Comparison of ENCODE assay signal across 1 cellular context in genomic region chr1:153357853-153358690, GRCh38.
A peak's percentile ranks its signal among the peaks of the same experiment; 100 is the strongest.
TF ChIP-seq lines count a peak whose summit lies in the region.

TSS of gene S100A9 (plus strand) at chr1:153357854. CDS start at chr1:153358284, 430 bp downstream.

TF ChIP-seq in K562, 482 proteins besides CTCF, POLR2A, EP300 and RAD21 (continued from another document):
- TF ChIP-seq ARID4B (CRISPR knock-in tag; IDR thresholded peaks at IDR 0.05) (no peak), MECOM (CRISPR knock-in tag; IDR thresholded peaks at IDR 0.05) (no peak), ARID1B (IDR thresholded peaks at IDR 0.05) (no peak), EHMT2 (IDR thresholded peaks at IDR 0.05) (no peak), ZNF316 (IDR thresholded peaks at IDR 0.05) (peak; percentile 81), PBX2 (CRISPR knock-in tag; IDR thresholded peaks at IDR 0.05; ENCODE audit: low read depth) (no peak), PBX2 (tag; conservative IDR thresholded peaks at IDR 0.05; ENCODE audit: low read depth) (0 out of 2 replicates have a peak, but pooled peaks have one; percentile 14), C11orf30 (IDR thresholded peaks at IDR 0.05; ENCODE audit: low read depth) (peak; percentile 80), NUFIP1 (IDR thresholded peaks at IDR 0.05; ENCODE audit: partially characterized antibody) (no peak), HNRNPH1 (optimal IDR thresholded peaks at IDR 0.05; ENCODE audit: low read depth, low read length) (no peak), LARP7 (IDR thresholded peaks at IDR 0.05) (no peak), ZBTB34 (CRISPR knock-in tag; IDR thresholded peaks at IDR 0.05) (no peak), ZFP36 (IDR thresholded peaks at IDR 0.05; ENCODE audit: low read depth, low read length, partially characterized antibody) (peak; percentile 76), NR4A1 (CRISPR knock-in tag; IDR thresholded peaks at IDR 0.05) (no peak), NR4A1 (tag; IDR thresholded peaks at IDR 0.05) (no peak), MAFF (IDR thresholded peaks at IDR 0.05; ENCODE audit: low read length) (peak; percentile 33; the same call in 1 of the 2 replicates), FOXM1 (IDR thresholded peaks at IDR 0.05; ENCODE audit: low read depth) (no peak), FOXM1 (CRISPR knock-in tag; IDR thresholded peaks at IDR 0.05; ENCODE audit: low read depth) (no peak), ZNF311 (CRISPR knock-in tag; IDR thresholded peaks at IDR 0.05) (no peak), MAFG (tag; conservative IDR thresholded peaks at IDR 0.05) (peak; percentile 94), IRF2 (CRISPR knock-in tag; IDR thresholded peaks at IDR 0.05) (no peak), NFE2 (IDR thresholded peaks at IDR 0.05; ENCODE audit: low read depth) (peak; percentile 73), SP2 (IDR thresholded peaks at IDR 0.05; ENCODE audit: extremely low read depth, low read depth, low read length, poor library complexity, severe bottlenecking) (no peak), NFE2L1 (tag; IDR thresholded peaks at IDR 0.05; ENCODE audit: borderline replicate concordance, low read depth) (peak; percentile 69; the same call in 1 of the 2 replicates), CBFA2T3 (IDR thresholded peaks at IDR 0.05) (no peak), GTF2A2 (tag; IDR thresholded peaks at IDR 0.05) (no peak)
